In the genomic region with DNA sequence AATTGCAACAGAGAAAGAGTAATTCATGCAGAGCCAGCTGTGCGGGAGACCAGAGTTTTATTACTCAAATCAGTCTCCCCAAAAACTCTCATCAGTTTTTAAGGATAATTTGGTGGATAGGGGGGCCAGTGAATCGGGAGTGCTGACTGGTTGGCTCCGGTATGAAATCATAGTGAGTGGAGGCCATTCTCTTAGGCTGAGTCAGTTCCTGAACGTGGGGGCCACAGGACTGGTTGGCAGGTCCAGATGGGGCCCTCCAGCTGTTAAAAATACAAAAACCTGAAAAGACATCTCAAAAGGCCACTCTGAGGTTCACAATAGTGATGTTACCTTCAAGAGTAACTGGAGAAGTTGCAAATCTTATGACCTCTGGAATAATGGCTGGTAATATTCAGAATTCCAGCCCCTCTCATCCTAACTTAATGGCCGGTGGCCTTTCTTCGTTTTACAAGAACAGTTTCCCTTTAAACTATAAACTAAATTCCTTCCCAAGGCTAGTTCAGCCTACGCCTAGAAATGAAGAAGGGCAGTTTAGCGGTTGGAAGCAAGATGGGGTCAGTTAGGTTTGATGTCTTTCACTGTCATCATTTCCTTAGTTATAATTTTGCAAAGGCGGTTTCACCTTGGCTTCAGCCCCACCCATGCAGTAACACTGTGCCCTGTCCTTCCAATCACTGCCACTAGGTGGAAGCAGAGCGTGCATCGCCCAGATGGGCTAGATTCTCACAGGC, we compare ENCODE assay signal across 8 cellular contexts. TPM values are rescaled to one million over a fixed set of nuclear protein-coding genes. Genes with fewer than 3 reads are reported as not detected.
DNase-seq lines count a peak whose midpoint lies in the region; ATAC-seq and TF ChIP-seq lines count a peak whose summit lies in the region.

No MANE protein-coding gene starts in this region.

- DNase-seq in DMS 273 treated with DMSO at 0.1 percent for 48 hours (lab: John Stamatoyannopoulos, UW) = peak; percentile 13
- DNase-seq in HS-27A (ENCODE audit: low read depth) = peak; percentile 67
- peak; percentile 95 for DNase-seq in OCI-M1 (lab: John Stamatoyannopoulos, UW)
- DNase-seq in activated T-cell treated with anti-CD3 and anti-CD28 coated beads for 24 hours (ENCODE audit: low read depth) = peak; percentile 84
- DNase-seq in esophagus muscularis mucosa (ENCODE audit: extremely low spot score) = no peak
- DNase-seq in naive thymus-derived CD4-positive, alpha-beta T cell = peak; percentile 70 to 90 (median 84)
- DNase-seq in stimulated activated naive B cell treated with anti-CD40 and anti-IgM and Interleukin-4, amounts not matched to agents 10 μg/mL and 1 μg/mL and 100 μg/mL, for 72 hours = peak; percentile 80

- peaks cover 0 to 4% (median 0%) of the 10 kb centered on the region in 5 donors for H3K27me3 Mint-ChIP-seq in naive thymus-derived CD4-positive, alpha-beta T cell
- H3K27me3 Mint-ChIP-seq in stimulated activated naive B cell treated with anti-CD40 and anti-IgM and Interleukin-4, amounts not matched to agents 10 μg/mL and 1 μg/mL and 100 μg/mL, for 72 hours = no peaks in the 10 kb centered on the region

- H3K4me1 ChIP-seq in esophagus muscularis mucosa = peaks cover 22 to 36% (median 33%) of the 10 kb centered on the region in 4 donors
- peaks cover 2 to 11% of the 10 kb centered on the region in 2 donors for H3K4me1 ChIP-seq in naive thymus-derived CD4-positive, alpha-beta T cell (ENCODE audit: control insufficient read depth in 2 of 2, insufficient read depth in 2 of 2, low read length in 2 of 2)

- H3K4me1 Mint-ChIP-seq in naive thymus-derived CD4-positive, alpha-beta T cell = peaks cover 21 to 45% (median 41%) of the 10 kb centered on the region in 7 donors
- peaks cover 16 to 24% of the 10 kb centered on the region in 2 donors for H3K4me1 Mint-ChIP-seq in stimulated activated naive B cell treated with anti-CD40 and anti-IgM and Interleukin-4, amounts not matched to agents 10 μg/mL and 1 μg/mL and 100 μg/mL, for 72 hours

- intact Hi-C loops in esophagus muscularis mucosa (cut with DNase I) = loop anchor here (2.0 kb wide), 1 partner anchor 44 kb away; no protein-coding TSS in a partner anchor
- intact Hi-C loops in naive thymus-derived CD4-positive, alpha-beta T cell (cut with micrococcal nuclease) = loop anchor here (1.0 to 2.0 kb wide), 2 partner anchors 45 to 202 kb away; no protein-coding TSS in a partner anchor

- peaks cover 4 to 9% (median 5%) of the 10 kb centered on the region in 5 donors for H3K36me3 Mint-ChIP-seq in naive thymus-derived CD4-positive, alpha-beta T cell
- peaks cover 4 to 6% of the 10 kb centered on the region in 2 donors for H3K36me3 Mint-ChIP-seq in stimulated activated naive B cell treated with anti-CD40 and anti-IgM and Interleukin-4, amounts not matched to agents 10 μg/mL and 1 μg/mL and 100 μg/mL, for 72 hours

- H3K27ac ChIP-seq in esophagus muscularis mucosa (replicated peaks in 1 of 4) = no peak overlapping the region
- no peak overlapping the region for H3K27ac ChIP-seq in naive thymus-derived CD4-positive, alpha-beta T cell (ENCODE audit: low read depth, low read length)

- POLR2A ChIA-PET in naive thymus-derived CD4-positive, alpha-beta T cell (lab: Charles Lee) = interaction anchor here (0.6 kb wide), 1 partner anchor 150 kb away, joined by 3 read pairs; the partner anchor contains the start of gene NFKBIL1

- peaks cover 0 to 1% (median 0%) of the 10 kb centered on the region in 11 donors for H3K9me3 Mint-ChIP-seq in naive thymus-derived CD4-positive, alpha-beta T cell
- H3K9me3 Mint-ChIP-seq in stimulated activated naive B cell treated with anti-CD40 and anti-IgM and Interleukin-4, amounts not matched to agents 10 μg/mL and 1 μg/mL and 100 μg/mL, for 72 hours = no peaks in the 10 kb centered on the region

- CTCF ChIA-PET in naive thymus-derived CD4-positive, alpha-beta T cell (lab: Charles Lee) = interaction anchor here (0.8 to 2.3 kb wide), 4 partner anchors 43 to 342 kb away, joined by 3 to 31 read pairs (median 7); no protein-coding TSS in a partner anchor

- H3K36me3 ChIP-seq in esophagus muscularis mucosa = peaks cover 0 to 14% (median 5%) of the 10 kb centered on the region in 4 donors
- H3K36me3 ChIP-seq in naive thymus-derived CD4-positive, alpha-beta T cell (ENCODE audit: control insufficient read depth in 2 of 3, insufficient read depth in 3 of 3, low read length in 3 of 3) = peaks cover 0 to 20% (median 0%) of the 10 kb centered on the region in 3 experiments

- H3K27ac Mint-ChIP-seq in naive thymus-derived CD4-positive, alpha-beta T cell = peak overlapping the region in 6 of 9 donors; percentile 19 to 74 (median 42)
- H3K27ac Mint-ChIP-seq in stimulated activated naive B cell treated with anti-CD40 and anti-IgM and Interleukin-4, amounts not matched to agents 10 μg/mL and 1 μg/mL and 100 μg/mL, for 72 hours = peak overlapping the region; percentile 44

- no peaks in the 10 kb centered on the region for H3K27me3 ChIP-seq in esophagus muscularis mucosa
- H3K27me3 ChIP-seq in naive thymus-derived CD4-positive, alpha-beta T cell (ENCODE audit: control insufficient read depth in 2 of 2, insufficient read depth in 2 of 2, low read length in 2 of 2) = no peaks in the 10 kb centered on the region

- ATAC-seq in naive thymus-derived CD4-positive, alpha-beta T cell = peak; percentile 87
- peak; percentile 60 to 72 for ATAC-seq in stimulated activated naive B cell treated with anti-CD40 and anti-IgM and Interleukin-4, amounts not matched to agents 10 μg/mL and 1 μg/mL and 100 μg/mL, for 72 hours (replicated peaks)
- no peak for ATAC-seq in GM18861 (IDR thresholded peaks at IDR 0.05; ENCODE audit: unreplicated experiment)

- no peak for TF ChIP-seq POLR2A in esophagus muscularis mucosa (IDR thresholded peaks at IDR 0.05; ENCODE audit: low read depth)

- 35% methylated on average over 11 of the region's 11 CpGs for WGBS in esophagus muscularis mucosa

- H3K4me3 Mint-ChIP-seq in naive thymus-derived CD4-positive, alpha-beta T cell = peak overlapping the region in 9 of 10 donors; percentile 32 to 86 (median 61)
- H3K4me3 Mint-ChIP-seq in stimulated activated naive B cell treated with anti-CD40 and anti-IgM and Interleukin-4, amounts not matched to agents 10 μg/mL and 1 μg/mL and 100 μg/mL, for 72 hours = no peak overlapping the region

- TF ChIP-seq CTCF in esophagus muscularis mucosa (IDR thresholded peaks at IDR 0.05) = peak; percentile 96 to 98 (median 96)

- no peak for TF ChIP-seq EP300 in esophagus muscularis mucosa (IDR thresholded peaks at IDR 0.05)

- H3K9me3 ChIP-seq in esophagus muscularis mucosa = no peaks in the 10 kb centered on the region
- H3K9me3 ChIP-seq in naive thymus-derived CD4-positive, alpha-beta T cell (ENCODE audit: control insufficient read depth in 2 of 3, low read length in 3 of 3) = no peaks in the 10 kb centered on the region

- peak overlapping the region in 1 of 4 donors; percentile 5 for H3K4me3 ChIP-seq in esophagus muscularis mucosa
- no peak overlapping the region for H3K4me3 ChIP-seq in naive thymus-derived CD4-positive, alpha-beta T cell (ENCODE audit: low read length)

RNA-seq across cellular contexts. Expression of gene MICA, which starts 6.8 kb away (rescaled TPM):
- 10 to 100 TPM; 18.9 to 35.4 (median 22.3) TPM for total RNA-seq in esophagus muscularis mucosa
- total RNA-seq in naive thymus-derived CD4-positive, alpha-beta T cell = 10 to 100 TPM; 12.1 to 17.4 (median 15.2) TPM
- 1 to 10 TPM; 4.3 to 8.4 TPM for polyA plus RNA-seq in naive thymus-derived CD4-positive, alpha-beta T cell

RNA-seq across cellular contexts. Expression of gene HLA-B, which starts 39.6 kb away (rescaled TPM):
- 100 to 1,000 TPM; 336 to 628 (median 502) TPM for total RNA-seq in esophagus muscularis mucosa
- total RNA-seq in naive thymus-derived CD4-positive, alpha-beta T cell = 1,000 to 10,000 TPM; 5,136 to 7,364 (median 5,516) TPM
- polyA plus RNA-seq in naive thymus-derived CD4-positive, alpha-beta T cell = 1,000 to 10,000 TPM; 5,467 to 7,459 TPM

Comparison
In these comparisons a context has a peak if more than half of its experiments do, and no peak if none do; other contexts are left out.
1. H3K4me3 Mint-ChIP-seq: peak in naive thymus-derived CD4-positive, alpha-beta T cell (9 of 10); none in stimulated activated naive B cell treated with anti-CD40 and anti-IgM and Interleukin-4, amounts not matched to agents 10 μg/mL and 1 μg/mL and 100 μg/mL, for 72 hours (0 of 2).
2. RNA of gene HLA-B, which starts 39.6 kb away (total RNA-seq): 5,136 to 7,364 TPM in naive thymus-derived CD4-positive, alpha-beta T cell; 336 to 628 TPM in esophagus muscularis mucosa; every median in the first group is over 4 times any median in the second.